ENCODE assay signal across 13 cellular contexts in the genomic region with DNA sequence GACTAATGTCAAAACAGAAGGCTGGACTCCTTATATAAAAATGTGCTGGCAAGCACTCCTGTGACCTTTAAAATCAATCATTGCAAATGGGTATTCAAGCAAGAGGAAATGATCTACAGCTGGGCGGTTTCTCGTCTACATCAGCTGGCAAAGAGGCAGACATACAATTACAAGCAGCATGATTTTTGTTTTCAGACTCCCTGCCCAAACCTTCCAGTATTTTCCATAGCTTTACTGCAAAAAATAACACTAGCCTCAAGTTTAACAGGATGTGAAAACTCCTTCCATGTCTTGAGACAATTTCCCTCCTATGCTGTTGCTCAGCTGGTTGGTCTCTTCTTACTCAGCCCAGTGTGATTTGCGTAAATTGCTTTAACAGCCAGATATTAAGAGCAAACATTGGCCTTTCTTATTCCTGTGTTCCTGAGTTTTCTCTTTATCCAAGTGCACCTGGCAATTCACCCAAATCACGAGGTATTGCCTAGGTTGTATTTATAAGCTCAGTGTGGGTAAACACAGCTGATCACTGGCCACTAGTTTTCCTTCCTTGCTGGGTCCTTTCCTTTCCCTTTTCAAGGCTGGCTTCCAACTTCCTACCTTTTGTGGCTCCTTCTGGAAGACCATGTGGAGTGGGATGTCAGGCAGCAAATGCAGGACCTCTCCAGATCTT.
A peak's percentile ranks its signal among the peaks of the same experiment; 100 is the strongest.
DNase-seq lines count a peak whose midpoint lies in the region; ATAC-seq and TF ChIP-seq lines count a peak whose summit lies in the region.
"Had no signal": no experiment of that assay in that cellular context is flagged by ENCODE, and none has a peak within 500 bp of the region (broad histone marks: within the 10 kb centered on the region; RNA-seq: fewer than 3 reads in every experiment).

No MANE protein-coding gene starts in this region.

- POLR2A ChIA-PET in Caco-2 (lab: Charles Lee): no interaction called here

- H3K79me2 ChIP-seq in MM.1S (ENCODE audit: low read length): no peaks in the 10 kb centered on the region

- H3K9me3 Mint-ChIP-seq in Caco-2 (ENCODE audit: unreplicated experiment): no peaks in the 10 kb centered on the region
- H3K9me3 Mint-ChIP-seq: activated T-helper 1 cell treated with anti-CD3 and anti-CD28 coated beads, Interleukin-12 subunit alpha, Interleukin-12 subunit beta, Interleukin-2, Interleukin-4 antibody, amounts not matched to agents 30 ng/mL and 10 ng/mL and 1 ng/mL, durations not matched to agents 14 hours and 24 hours and 36 hours; type B pancreatic cell had no signal

- H3K4me1 ChIP-seq in MM.1S (ENCODE audit: low read length) (peaks cover 49% of the 10 kb centered on the region), mucosa of descending colon (ENCODE audit: low read depth) (no peaks in the 10 kb centered on the region), Caco-2 (no peaks in the 10 kb centered on the region)

- no peaks in the 10 kb centered on the region for H4K20me1 ChIP-seq in MM.1S (ENCODE audit: insufficient read depth, low read length)

- H3K4me3 ChIP-seq in MM.1S (ENCODE audit: low read length) (no peak overlapping the region), mucosa of descending colon (no peak overlapping the region), Caco-2 (ENCODE audit: low read depth, low read length) (no peak overlapping the region)
- H3K4me3 ChIP-seq: ascending aorta had no signal

- H2AFZ ChIP-seq in MM.1S (ENCODE audit: low read length): peak overlapping the region; percentile 46; the same call in 1 of the 2 replicates

- no peak overlapping the region for H3K27ac Mint-ChIP-seq in Caco-2 (ENCODE audit: unreplicated experiment)
- H3K27ac Mint-ChIP-seq: activated T-helper 1 cell treated with anti-CD3 and anti-CD28 coated beads, Interleukin-12 subunit alpha, Interleukin-12 subunit beta, Interleukin-2, Interleukin-4 antibody, amounts not matched to agents 30 ng/mL and 10 ng/mL and 1 ng/mL, durations not matched to agents 14 hours and 24 hours and 36 hours; type B pancreatic cell had no signal

- H3K27me3 Mint-ChIP-seq in Caco-2 (ENCODE audit: insufficient read depth, unreplicated experiment): peaks cover 4% of the 10 kb centered on the region

- no peaks in the 10 kb centered on the region for H3K9me3 ChIP-seq in MM.1S (replicated peaks; ENCODE audit: insufficient read depth, low read length)
- H3K9me3 ChIP-seq in mucosa of descending colon: no peaks in the 10 kb centered on the region
- H3K9me3 ChIP-seq in Caco-2: no peaks in the 10 kb centered on the region
- H3K9me3 ChIP-seq: ascending aorta had no signal

- intact Hi-C loops in mucosa of descending colon (cut with DNase I, micrococcal nuclease) (loop anchor here in 1 of 2 donors (10.0 kb wide), 1 partner anchor 214 kb away; no protein-coding TSS in a partner anchor), Caco-2 (cut with micrococcal nuclease; ENCODE audit: unreplicated experiment) (no loop called here)

- H3F3A ChIP-seq in MM.1S (ENCODE audit: insufficient read depth, low read length): peaks cover 36% of the 10 kb centered on the region

- peak; percentile 61 for DNase-seq in COR-L47 (lab: John Stamatoyannopoulos, UW)
- no peak for DNase-seq in MM.1S
- peak; percentile 42 for DNase-seq in RPMI8226
- DNase-seq in mucosa of descending colon: peak in 1 of 3 donors; percentile 10
- no peak for DNase-seq in activated CD8-positive, alpha-beta memory T cell treated with anti-CD3 and anti-CD28 coated beads for 24 hours
- no peak for DNase-seq in Caco-2
- DNase-seq: NCI-H446 treated with DMSO at 0.1 percent for 48 hours, T1000 had no signal

- H3K4me3 Mint-ChIP-seq in Caco-2 (ENCODE audit: unreplicated experiment): no peak overlapping the region
- H3K4me3 Mint-ChIP-seq: activated T-helper 1 cell treated with anti-CD3 and anti-CD28 coated beads, Interleukin-12 subunit alpha, Interleukin-12 subunit beta, Interleukin-2, Interleukin-4 antibody, amounts not matched to agents 30 ng/mL and 10 ng/mL and 1 ng/mL, durations not matched to agents 14 hours and 24 hours and 36 hours; type B pancreatic cell had no signal

- no peak overlapping the region for H3K27ac ChIP-seq in MM.1S (ENCODE audit: low read length)
- H3K27ac ChIP-seq: ascending aorta had no signal

- no TSS peak for BruUV-seq in Caco-2 (replicated peaks; lab: Mats Ljungman, UMichigan)

- H3K4me2 ChIP-seq in MM.1S (ENCODE audit: low read depth, low read length): 0 out of 2 replicates have a peak overlapping the region, but pooled peaks have one; percentile 2

- no peaks in the 10 kb centered on the region for H3K4me1 Mint-ChIP-seq in Caco-2 (ENCODE audit: low read depth, unreplicated experiment)

- H3K9ac ChIP-seq in MM.1S (ENCODE audit: low read length): no peak overlapping the region

- H3K36me3 ChIP-seq in MM.1S (replicated peaks; ENCODE audit: insufficient read depth, low read length) (no peaks in the 10 kb centered on the region), mucosa of descending colon (ENCODE audit: low read depth) (no peaks in the 10 kb centered on the region), Caco-2 (ENCODE audit: control insufficient read depth, insufficient read depth, low read length) (no peaks in the 10 kb centered on the region)
- H3K36me3 ChIP-seq: ascending aorta had no signal

- H3K27me3 ChIP-seq in MM.1S (replicated peaks; ENCODE audit: insufficient read depth, low read length): no peaks in the 10 kb centered on the region
- no peaks in the 10 kb centered on the region for H3K27me3 ChIP-seq in Caco-2 (replicated peaks; ENCODE audit: control insufficient read depth, insufficient read depth, low read length)
- H3K27me3 ChIP-seq: ascending aorta had no signal

- ATAC-seq in mucosa of descending colon: peak; percentile 46
- ATAC-seq in HG03469 (IDR thresholded peaks at IDR 0.05; ENCODE audit: unreplicated experiment): no peak
- no peak for ATAC-seq in HG03460 (IDR thresholded peaks at IDR 0.05; ENCODE audit: unreplicated experiment)

- no peaks in the 10 kb centered on the region for H3K9me2 ChIP-seq in MM.1S (replicated peaks; ENCODE audit: insufficient read depth, low read length)

- TF ChIP-seq CTCF in MM.1S (IDR thresholded peaks at IDR 0.05; ENCODE audit: low read length) (no peak), mucosa of descending colon (IDR thresholded peaks at IDR 0.05) (no peak), Caco-2 (IDR thresholded peaks at IDR 0.05; ENCODE audit: insufficient read depth in 1 of 2, low read depth in 1 of 2, low read length in 1 of 2, severe bottlenecking in 1 of 2, unreplicated experiment in 1 of 2) (no peak)

- CTCF ChIA-PET in Caco-2 (lab: Charles Lee): interaction anchor here (1.4 kb wide), 1 partner anchor 9 kb away, joined by 5 read pairs; no protein-coding TSS in a partner anchor

- no peaks in the 10 kb centered on the region for H3K36me3 Mint-ChIP-seq in Caco-2 (ENCODE audit: insufficient read depth, unreplicated experiment)
- H3K36me3 Mint-ChIP-seq: type B pancreatic cell had no signal

Comparison
In these comparisons a context has a peak if more than half of its experiments do, and no peak if none do; other contexts are left out.
1. DNase-seq: peak in COR-L47 (single experiment) and RPMI8226 (single experiment); none in MM.1S (single experiment), activated CD8-positive, alpha-beta memory T cell treated with anti-CD3 and anti-CD28 coated beads for 24 hours (single experiment) and Caco-2 (0 of 2).